ENCODE assay signal across 8 cellular contexts in the genomic region with DNA sequence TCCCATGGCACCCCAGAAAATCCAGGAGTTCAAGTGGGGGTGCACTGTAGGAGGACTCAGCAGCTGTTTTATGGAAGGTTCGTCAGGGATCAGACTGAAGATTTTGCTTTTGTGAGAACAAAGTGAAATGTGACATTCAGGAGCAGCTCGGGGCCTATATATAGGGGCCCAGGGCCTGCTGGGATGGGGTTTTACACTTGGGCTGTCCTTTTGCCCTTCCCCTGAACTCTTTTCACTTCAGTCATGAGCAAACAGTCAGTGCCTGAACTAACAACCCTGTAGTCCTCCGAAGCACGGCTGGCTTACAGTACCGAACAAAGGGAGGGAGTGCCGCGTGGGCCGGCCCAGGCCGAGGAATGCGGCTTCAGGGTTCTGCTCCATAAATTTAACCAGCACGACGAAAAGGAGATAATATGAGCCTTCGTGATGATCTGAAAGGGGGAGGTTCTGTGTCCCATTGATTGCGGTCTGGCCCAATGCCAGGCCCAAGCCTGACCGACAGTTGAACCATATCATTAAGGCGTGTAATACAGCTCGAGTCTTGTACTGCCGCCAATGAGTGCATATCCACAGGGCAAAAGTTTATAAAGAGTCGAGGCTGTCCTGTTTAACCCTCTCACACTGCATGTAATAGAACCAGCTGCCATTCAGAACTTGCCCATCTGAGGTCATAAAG.
A peak's percentile ranks its signal among the peaks of the same experiment; 100 is the strongest.
DNase-seq lines count a peak whose midpoint lies in the region; ATAC-seq and TF ChIP-seq lines count a peak whose summit lies in the region.

No MANE protein-coding gene starts in this region.

- no peak overlapping the region for H3K56ac ChIP-seq in mesendoderm (ENCODE audit: low read length)

- no peak for TF ChIP-seq CTCF in VCaP (conservative IDR thresholded peaks at IDR 0.05)
- TF ChIP-seq CTCF in foreskin keratinocyte (conservative IDR thresholded peaks at IDR 0.05), result no peak

- ATAC-seq in foreskin keratinocyte (peak; percentile 60), GM19324 (IDR thresholded peaks at IDR 0.05; ENCODE audit: low FRiP score, unreplicated experiment) (no peak)

- H4K8ac ChIP-seq in mesendoderm (ENCODE audit: low read depth, low read length), result no peak overlapping the region

- DNase-seq in EH (ENCODE audit: low read depth), result peak; percentile 100
- peak; percentile 49 for DNase-seq in NCI-H1048 (lab: John Stamatoyannopoulos, UW)
- DNase-seq in foreskin keratinocyte, result peak; percentile 78 to 88
- peak; percentile 95 for DNase-seq in posterior vena cava (ENCODE audit: low spot score)
- no peak for DNase-seq in mesendoderm
- DNase-seq in iPS-NIHi7 (ENCODE audit: extremely low spot score), result no peak

- no peak overlapping the region for H3K4ac ChIP-seq in mesendoderm (ENCODE audit: low read depth, low read length)

- no peaks in the 10 kb centered on the region for H3K27me3 ChIP-seq in foreskin keratinocyte
- H3K27me3 ChIP-seq in mesendoderm (ENCODE audit: insufficient read depth, low read length, poor library complexity), result no peaks in the 10 kb centered on the region

- no peaks in the 10 kb centered on the region for H3K79me1 ChIP-seq in mesendoderm (ENCODE audit: low read length)

- no peak overlapping the region for H2BK120ac ChIP-seq in mesendoderm (ENCODE audit: low read depth, low read length)

- no peak overlapping the region for H3K18ac ChIP-seq in mesendoderm (ENCODE audit: low read length)

- H3K9ac ChIP-seq in mesendoderm (ENCODE audit: low read length), result no peak overlapping the region

- H4K5ac ChIP-seq in mesendoderm (ENCODE audit: low read length), result no peak overlapping the region

- H3K27ac ChIP-seq in VCaP, result peak overlapping the region; percentile 96
- no peak overlapping the region for H3K27ac ChIP-seq in foreskin keratinocyte
- H3K27ac ChIP-seq in mesendoderm (ENCODE audit: low read depth, low read length), result no peak overlapping the region

- H3K79me2 ChIP-seq in mesendoderm (ENCODE audit: control insufficient read depth, insufficient read depth, low read length), result no peaks in the 10 kb centered on the region

- no peak overlapping the region for H2BK15ac ChIP-seq in mesendoderm (replicated peaks; ENCODE audit: low read depth)

- no peak overlapping the region for H3K23ac ChIP-seq in mesendoderm (ENCODE audit: low read length)

- intact Hi-C loops in posterior vena cava (cut with DNase I), result no loop called here

- H3K4me3 ChIP-seq in mesendoderm (ENCODE audit: low read length), result no peak overlapping the region

- H3K4me2 ChIP-seq in mesendoderm (ENCODE audit: low read length), result no peak overlapping the region

- no CpG with 5 or more reads among the region's 19 CpGs for WGBS in mesendoderm (ENCODE audit: extremely low coverage, insufficient coverage, low lambda C conversion rate)

- H3K36me3 ChIP-seq in mesendoderm (ENCODE audit: control insufficient read depth, insufficient read depth, low read length), result no peaks in the 10 kb centered on the region

- peaks cover 28% of the 10 kb centered on the region for H3K4me1 ChIP-seq in foreskin keratinocyte
- no peaks in the 10 kb centered on the region for H3K4me1 ChIP-seq in mesendoderm (ENCODE audit: control insufficient read depth, low read depth, low read length)

- no peak overlapping the region for H2AK5ac ChIP-seq in mesendoderm (ENCODE audit: low read length)

- H2BK5ac ChIP-seq in mesendoderm (ENCODE audit: low read length), result no peak overlapping the region

Comparison
In these comparisons a context has a peak if more than half of its experiments do, and no peak if none do; other contexts are left out.
1. DNase-seq: peak in EH (single experiment), NCI-H1048 (single experiment), foreskin keratinocyte (2 of 2) and posterior vena cava (single experiment); none in mesendoderm (single experiment) and iPS-NIHi7 (single experiment).